In the genomic region with DNA sequence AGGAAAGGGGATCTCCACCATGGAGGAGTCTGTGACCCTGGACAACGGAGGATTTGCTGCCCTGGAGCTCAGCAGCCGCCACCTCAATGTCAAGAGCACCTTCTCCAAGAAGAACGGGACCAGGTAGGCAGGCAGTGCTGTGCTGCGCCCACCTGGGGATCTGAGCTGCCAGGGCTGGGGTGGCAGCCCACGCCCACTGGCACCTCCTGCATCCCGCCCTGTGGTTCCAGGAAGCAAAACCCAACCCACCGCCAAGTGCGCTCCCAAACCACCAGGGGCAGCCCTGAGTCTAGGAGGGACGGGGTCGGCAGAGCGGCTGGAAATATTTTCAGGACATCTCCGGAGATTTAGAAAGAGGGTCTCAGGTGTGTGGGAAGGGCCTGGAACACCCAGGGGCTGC, we compare ENCODE assay signal across 1 cellular context.
TF ChIP-seq lines count a peak whose summit lies in the region.

No MANE protein-coding gene starts in this region.

TF ChIP-seq in SK-N-SH treated with all-trans-retinoic acid at 6 μM for 48 hours, 23 proteins besides CTCF, POLR2A, EP300 and RAD21 (continued from another document):
- TF ChIP-seq, protein P1, sequence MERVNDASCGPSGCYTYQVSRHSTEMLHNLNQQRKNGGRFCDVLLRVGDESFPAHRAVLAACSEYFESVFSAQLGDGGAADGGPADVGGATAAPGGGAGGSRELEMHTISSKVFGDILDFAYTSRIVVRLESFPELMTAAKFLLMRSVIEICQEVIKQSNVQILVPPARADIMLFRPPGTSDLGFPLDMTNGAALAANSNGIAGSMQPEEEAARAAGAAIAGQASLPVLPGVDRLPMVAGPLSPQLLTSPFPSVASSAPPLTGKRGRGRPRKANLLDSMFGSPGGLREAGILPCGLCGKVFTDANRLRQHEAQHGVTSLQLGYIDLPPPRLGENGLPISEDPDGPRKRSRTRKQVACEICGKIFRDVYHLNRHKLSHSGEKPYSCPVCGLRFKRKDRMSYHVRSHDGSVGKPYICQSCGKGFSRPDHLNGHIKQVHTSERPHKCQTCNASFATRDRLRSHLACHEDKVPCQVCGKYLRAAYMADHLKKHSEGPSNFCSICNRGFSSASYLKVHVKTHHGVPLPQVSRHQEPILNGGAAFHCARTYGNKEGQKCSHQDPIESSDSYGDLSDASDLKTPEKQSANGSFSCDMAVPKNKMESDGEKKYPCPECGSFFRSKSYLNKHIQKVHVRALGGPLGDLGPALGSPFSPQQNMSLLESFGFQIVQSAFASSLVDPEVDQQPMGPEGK (CRISPR knock-in tag; IDR thresholded peaks at IDR 0.05; ENCODE audit: borderline replicate concordance) = no peak
- TF ChIP-seq ISL1 (CRISPR knock-in tag; IDR thresholded peaks at IDR 0.05) (no peak), ZC3H10 (CRISPR knock-in tag; IDR thresholded peaks at IDR 0.05) (no peak), CSDC2 (CRISPR knock-in tag; IDR thresholded peaks at IDR 0.05) (no peak), ZNF565 (CRISPR knock-in tag; conservative IDR thresholded peaks at IDR 0.05; ENCODE audit: low read depth) (no peak), TOX (CRISPR knock-in tag; IDR thresholded peaks at IDR 0.05; ENCODE audit: borderline replicate concordance) (no peak)
